Comparison of ENCODE assay signal across 23 cellular contexts in genomic region chr4:123025398-123025797, GRCh38.
"Had no signal": no experiment of that assay in that cellular context is flagged by ENCODE, and none has a peak within 500 bp of the region (broad histone marks: within the 10 kb centered on the region; RNA-seq: fewer than 3 reads in every experiment).

No MANE protein-coding gene starts in this region.

- DNase-seq: activated CD4-positive, alpha-beta T cell treated with anti-CD3 and anti-CD28 coated beads, Interleukin-2, amount 10 ng/mL, durations not matched to agents 24 days and 14 days; activated CD4-positive, alpha-beta T cell treated with anti-CD3 and anti-CD28 coated beads, Interleukin-2, amount 50 U/mL, for 4 hours; activated effector memory CD4-positive, alpha-beta T cell treated with anti-CD3 and anti-CD28 coated beads, Interleukin-2, amount 50 U/mL, for 16 hours; activated naive CD4-positive, alpha-beta T cell; activated naive CD4-positive, alpha-beta T cell treated with anti-CD3 and anti-CD28 coated beads, Interleukin-2, amount 50 U/mL, for 16 hours; activated naive CD8-positive, alpha-beta T cell treated with anti-CD3 and anti-CD28 coated beads for 36 hours; activated T-cell treated with anti-CD3 and anti-CD28 coated beads, Interleukin-2, amount 50 U/mL, for 1 hour; activated T-cell treated with anti-CD3 and anti-CD28 coated beads, Interleukin-2, amount 50 U/mL, for 72 hours; amygdala; NCI-H1092; NCI-H1436 treated with DMSO at 0.1 percent for 48 hours; NCI-H1694 treated with DMSO at 0.1 percent for 48 hours; NCI-H345; NCI-H524 treated with DMSO at 0.1 percent for 48 hours; PC-9; Right ventricle myocardium superior; T1000 had no signal

- H3K27ac ChIP-seq: ascending aorta, body of pancreas, breast epithelium, PC-9 had no signal

- H3K9me3 Mint-ChIP-seq: activated naive CD8-positive, alpha-beta T cell treated with anti-CD3 and anti-CD28 coated beads for 36 hours; activated T-helper 17 cell treated with anti-CD3 and anti-CD28 coated beads, Interleukin-2, amount 50 U/mL, for 72 hours had no signal

- H3K27me3 Mint-ChIP-seq: activated CD4-positive, alpha-beta T cell treated with anti-CD3 and anti-CD28 coated beads, Interleukin-2, amount 10 ng/mL, durations not matched to agents 24 days and 14 days; activated CD8-positive, alpha-beta T cell treated with anti-CD3 and anti-CD28 coated beads for 36 hours; activated naive CD8-positive, alpha-beta T cell treated with anti-CD3 and anti-CD28 coated beads for 36 hours; activated T-helper 17 cell treated with anti-CD3 and anti-CD28 coated beads, Interleukin-2, amount 50 U/mL, for 72 hours had no signal

- H2AFZ ChIP-seq: PC-9 had no signal

- H3K4me1 ChIP-seq: ascending aorta, body of pancreas, breast epithelium had no signal

- H3K9me3 ChIP-seq: ascending aorta, body of pancreas, breast epithelium had no signal

- FAIRE-seq: TTC549 had no signal

- H3K4me3 ChIP-seq: ascending aorta, body of pancreas, breast epithelium, PC-9 had no signal

- ATAC-seq: activated CD8-positive, alpha-beta T cell treated with anti-CD3 and anti-CD28 coated beads for 36 hours; activated T-helper 17 cell treated with anti-CD3 and anti-CD28 coated beads, Interleukin-2, amount 50 U/mL, for 72 hours; body of pancreas had no signal

- H3K27ac Mint-ChIP-seq: activated CD8-positive, alpha-beta T cell treated with anti-CD3 and anti-CD28 coated beads for 36 hours; activated naive CD8-positive, alpha-beta T cell treated with anti-CD3 and anti-CD28 coated beads for 36 hours; activated T-cell treated with anti-CD3 and anti-CD28 coated beads, Interleukin-2, amount 50 U/mL, for 72 hours; activated T-helper 17 cell treated with anti-CD3 and anti-CD28 coated beads, Interleukin-2, amount 50 U/mL, for 72 hours had no signal

- H3K4me2 ChIP-seq: PC-9 had no signal

- H3K36me3 ChIP-seq: ascending aorta, breast epithelium had no signal

- H3K27me3 ChIP-seq: ascending aorta, body of pancreas, breast epithelium had no signal

- H3K4me3 Mint-ChIP-seq: activated CD4-positive, alpha-beta T cell treated with anti-CD3 and anti-CD28 coated beads, Interleukin-2, amount 10 ng/mL, durations not matched to agents 24 days and 14 days; activated CD8-positive, alpha-beta T cell treated with anti-CD3 and anti-CD28 coated beads for 36 hours; activated naive CD8-positive, alpha-beta T cell treated with anti-CD3 and anti-CD28 coated beads for 36 hours; activated T-cell treated with anti-CD3 and anti-CD28 coated beads, Interleukin-2, amount 50 U/mL, for 72 hours; activated T-helper 17 cell treated with anti-CD3 and anti-CD28 coated beads, Interleukin-2, amount 50 U/mL, for 72 hours had no signal
